Comparison of ENCODE assay signal across 23 cellular contexts in the genomic region with DNA sequence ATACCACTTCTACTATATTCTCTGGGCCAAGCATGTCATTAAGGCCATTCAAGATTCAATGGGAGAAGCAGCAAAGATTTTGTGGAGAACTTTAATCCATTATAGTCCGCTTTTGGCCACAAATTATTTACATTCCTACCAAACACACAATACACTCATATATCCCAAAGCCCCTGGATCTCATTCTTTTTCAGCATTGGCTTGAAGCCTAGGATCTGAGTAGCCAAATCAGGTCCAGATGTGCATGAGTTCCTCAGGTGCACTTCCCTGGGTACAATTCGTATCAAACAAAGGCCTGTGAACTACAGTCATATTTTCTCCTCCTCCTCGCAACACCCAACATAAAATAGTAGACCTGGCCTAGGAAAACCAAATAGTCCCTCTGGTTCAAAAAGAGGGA.
"Had no signal": no experiment of that assay in that cellular context is flagged by ENCODE, and none has a peak within 500 bp of the region (broad histone marks: within the 10 kb centered on the region; RNA-seq: fewer than 3 reads in every experiment).

No MANE protein-coding gene starts in this region.

- H3K27me3 ChIP-seq: dorsolateral prefrontal cortex, heart right ventricle, left lung, ovary, sigmoid colon, testis, tibial artery, upper lobe of left lung had no signal

- H3K36me3 Mint-ChIP-seq: stimulated activated memory B cell treated with anti-CD40 and anti-IgM and Interleukin-4, amounts not matched to agents 10 μg/mL and 1 μg/mL and 100 μg/mL, for 72 hours had no signal

- H3K4me1 ChIP-seq: left lung, psoas muscle, sigmoid colon, testis, tibial artery, upper lobe of left lung had no signal

- H3K27ac ChIP-seq: dorsolateral prefrontal cortex, heart right ventricle, left lung, ovary, psoas muscle, sigmoid colon, testis, tibial artery, upper lobe of left lung had no signal

- H3K27ac Mint-ChIP-seq: naive thymus-derived CD8-positive, alpha-beta T cell; stimulated activated memory B cell treated with anti-CD40 and anti-IgM and Interleukin-4, amounts not matched to agents 10 μg/mL and 1 μg/mL and 100 μg/mL, for 72 hours had no signal

- H3K4me1 Mint-ChIP-seq: naive thymus-derived CD8-positive, alpha-beta T cell; stimulated activated memory B cell treated with anti-CD40 and anti-IgM and Interleukin-4, amounts not matched to agents 10 μg/mL and 1 μg/mL and 100 μg/mL, for 72 hours had no signal

- H3K4me3 Mint-ChIP-seq: naive thymus-derived CD8-positive, alpha-beta T cell; stimulated activated memory B cell treated with anti-CD40 and anti-IgM and Interleukin-4, amounts not matched to agents 10 μg/mL and 1 μg/mL and 100 μg/mL, for 72 hours had no signal

- ATAC-seq: heart right ventricle; left cardiac atrium; left lung; naive thymus-derived CD8-positive, alpha-beta T cell; psoas muscle; right cardiac atrium; stimulated activated memory B cell treated with anti-CD40 and anti-IgM and Interleukin-4, amounts not matched to agents 10 μg/mL and 1 μg/mL and 100 μg/mL, for 72 hours; stimulated activated naive CD8-positive, alpha-beta T cell treated with anti-CD3 and anti-CD28 coated beads, Interleukin-15, Interleukin-2, amounts not matched to agents 100 U/mL and 50 U/mL, for 24 hours had no signal

- H3K27me3 Mint-ChIP-seq: stimulated activated memory B cell treated with anti-CD40 and anti-IgM and Interleukin-4, amounts not matched to agents 10 μg/mL and 1 μg/mL and 100 μg/mL, for 72 hours had no signal

- DNase-seq: dorsolateral prefrontal cortex; effector CD4-positive, alpha-beta T cell; foreskin melanocyte; glutamatergic neuron; heart right ventricle; hippocampal formation; left cardiac atrium; left lung; naive thymus-derived CD8-positive, alpha-beta T cell; occipital lobe; ovary; posterior cingulate gyrus; psoas muscle; right cardiac atrium; sigmoid colon; stimulated activated CD4-positive, alpha-beta T cell treated with anti-CD3 and anti-CD28 coated beads, Interleukin-2, amount 100 ng/mL, for 24 hours; stimulated activated CD4-positive, alpha-beta T cell treated with anti-CD3 and anti-CD28 coated beads, Interleukin-4, amount 100 ng/mL, for 4 hours; stimulated activated naive CD8-positive, alpha-beta T cell treated with anti-CD3 and anti-CD28 coated beads, Interleukin-15, Interleukin-2, amounts not matched to agents 100 U/mL and 50 U/mL, for 24 hours; substantia nigra; testis; tibial artery; upper lobe of left lung had no signal

- H3K4me3 ChIP-seq: dorsolateral prefrontal cortex, heart right ventricle, left lung, ovary, psoas muscle, sigmoid colon, testis, tibial artery, upper lobe of left lung had no signal

- H3K36me3 ChIP-seq: heart right ventricle, left lung, ovary, sigmoid colon, tibial artery, upper lobe of left lung had no signal
